Comparison of ENCODE assay signal across 8 cellular contexts in genomic region chr2:37231251-37232130, GRCh38. TPM values are rescaled to one million over a fixed set of nuclear protein-coding genes. Genes with fewer than 3 reads are reported as not detected.
DNase-seq lines count a peak whose midpoint lies in the region; ATAC-seq and TF ChIP-seq lines count a peak whose summit lies in the region.

TSS of gene CEBPZ (minus strand) at chr2:37231596. CDS start at chr2:37231567, 29 bp downstream.
TSS of gene NDUFAF7 (plus strand) at chr2:37231658. CDS start at chr2:37231706, 48 bp downstream.

- H3K36me3 Mint-ChIP-seq in activated CD4-positive, alpha-beta memory T cell treated with anti-CD3 and anti-CD28 coated beads for 36 hours, result peaks cover 29% of the 10 kb centered on the region

- peak; percentile 95 for ATAC-seq in GM19395 (IDR thresholded peaks at IDR 0.05; ENCODE audit: unreplicated experiment)
- ATAC-seq in HG03558 (IDR thresholded peaks at IDR 0.05; ENCODE audit: extremely low read depth, unreplicated experiment), result peak; percentile 92
- peak; percentile 98 to 99 for ATAC-seq in lower lobe of right lung

- no peaks in the 10 kb centered on the region for H3K9me3 Mint-ChIP-seq in activated CD4-positive, alpha-beta memory T cell treated with anti-CD3 and anti-CD28 coated beads for 36 hours

- H3K27ac ChIP-seq in lower lobe of right lung, result peak within 1 kb of the TSS; percentile 94

- intact Hi-C loops in activated CD4-positive, alpha-beta memory T cell treated with anti-CD3 and anti-CD28 coated beads for 36 hours (cut with micrococcal nuclease), result loop anchor here (1.0 to 5.0 kb wide), 5 partner anchors 13 to 161 kb away; partner anchors contain the start of genes GPATCH11 and HEATR5B
- intact Hi-C loops in lower lobe of right lung (cut with DNase I), result no loop called here

- peak; percentile 96 for DNase-seq in CD1c-positive myeloid dendritic cell (ENCODE audit: extremely low spot score)
- peak; percentile 90 for DNase-seq in NCI-H748 (lab: John Stamatoyannopoulos, UW; ENCODE audit: unreplicated experiment)
- DNase-seq in activated CD4-positive, alpha-beta memory T cell treated with anti-CD3 and anti-CD28 coated beads for 36 hours, result peak; percentile 95
- peak; percentile 84 for DNase-seq in effector CD4-positive, alpha-beta T cell
- peak; percentile 93 for DNase-seq in lower lobe of right lung
- DNase-seq in stimulated activated CD4-positive, alpha-beta T cell treated with anti-CD3 and anti-CD28 coated beads, TNF-alpha, amount 100 ng/mL, for 24 hours (ENCODE audit: low read depth in 3 of 3), result peak; percentile 76 to 91 (median 87)

- H3K9me3 ChIP-seq in lower lobe of right lung, result no peaks in the 10 kb centered on the region

- no peak within 1 kb of the TSS for H3K4me3 Mint-ChIP-seq in activated CD4-positive, alpha-beta memory T cell treated with anti-CD3 and anti-CD28 coated beads for 36 hours

- POLR2A ChIA-PET in activated CD4-positive, alpha-beta memory T cell treated with anti-CD3 and anti-CD28 coated beads for 36 hours (lab: Charles Lee), result interaction anchor here (1.0 to 2.9 kb wide), 11 partner anchors 9 to 148 kb away, joined by 3 to 14 read pairs (median 6); partner anchors contain the start of genes CEBPZOS, EIF2AK2, GPATCH11 and HEATR5B

- no peak for TF ChIP-seq CTCF in lower lobe of right lung (IDR thresholded peaks at IDR 0.05)

- H3K4me1 Mint-ChIP-seq in activated CD4-positive, alpha-beta memory T cell treated with anti-CD3 and anti-CD28 coated beads for 36 hours (ENCODE audit: low read depth), result peaks cover 36% of the 10 kb centered on the region

- no peaks in the 10 kb centered on the region for H3K27me3 ChIP-seq in lower lobe of right lung (ENCODE audit: low read depth)

- peaks cover 25% of the 10 kb centered on the region for H3K4me1 ChIP-seq in lower lobe of right lung

- no peak within 1 kb of the TSS for H3K27ac Mint-ChIP-seq in activated CD4-positive, alpha-beta memory T cell treated with anti-CD3 and anti-CD28 coated beads for 36 hours

- H3K27me3 Mint-ChIP-seq in activated CD4-positive, alpha-beta memory T cell treated with anti-CD3 and anti-CD28 coated beads for 36 hours, result no peaks in the 10 kb centered on the region

- peak within 1 kb of the TSS; percentile 87 for H3K4me3 ChIP-seq in lower lobe of right lung

- peaks cover 37% of the 10 kb centered on the region for H3K36me3 ChIP-seq in lower lobe of right lung

- CTCF ChIA-PET in activated CD4-positive, alpha-beta memory T cell treated with anti-CD3 and anti-CD28 coated beads for 36 hours (lab: Charles Lee), result interaction anchor here (1.0 to 1.2 kb wide), 4 partner anchors 12 to 646 kb away, joined by 3 to 4 read pairs (median 3); no protein-coding TSS in a partner anchor

RNA-seq across cellular contexts. Expression of gene CEBPZ, which starts in this region (rescaled TPM):
- total RNA-seq in activated CD4-positive, alpha-beta memory T cell treated with anti-CD3 and anti-CD28 coated beads for 36 hours, result 10 to 100 TPM; 62.3 to 74.6 TPM
- total RNA-seq in lower lobe of right lung, result 45.3 TPM

RNA-seq across cellular contexts. Expression of gene NDUFAF7, which starts in this region (rescaled TPM):
- total RNA-seq in activated CD4-positive, alpha-beta memory T cell treated with anti-CD3 and anti-CD28 coated beads for 36 hours, result 10 to 100 TPM; 22.8 to 23.0 TPM
- total RNA-seq in lower lobe of right lung, result 18.3 TPM

Comparison
In these comparisons a context has a peak if more than half of its experiments do, and no peak if none do; other contexts are left out.
1. Peak in every context shown above with its lines: DNase-seq, ATAC-seq, H3K4me3 ChIP-seq and H3K27ac ChIP-seq.